25 cellular contexts compared by ENCODE assay signal in genomic region chr10:104480797-104481196, GRCh38.
"Had no signal": no experiment of that assay in that cellular context is flagged by ENCODE, and none has a peak within 500 bp of the region (broad histone marks: within the 10 kb centered on the region; RNA-seq: fewer than 3 reads in every experiment).

No MANE protein-coding gene starts in this region.

- H3K4me1 Mint-ChIP-seq: immature natural killer cell; mesothelial cell of epicardium; stimulated activated memory B cell treated with anti-CD40 and anti-IgM and Interleukin-4, amounts not matched to agents 10 μg/mL and 1 μg/mL and 100 μg/mL, for 72 hours had no signal

- H3K27me3 ChIP-seq: right atrium auricular region, right lobe of liver, tibial nerve, uterus had no signal

- H3K36me3 ChIP-seq: left ventricle myocardium inferior, right atrium auricular region, right lobe of liver, tibial nerve, uterus had no signal

- H3K4me2 ChIP-seq: smooth muscle cell had no signal

- H3K9me3 Mint-ChIP-seq: immature natural killer cell; memory B cell; mesothelial cell of epicardium; naive thymus-derived CD4-positive, alpha-beta T cell; natural killer cell treated with Interleukin-12 subunit alpha and Interleukin-12 subunit beta and Interleukin-15 and Interleukin-18, amount 100 ng/mL, for 72 hours; stimulated activated memory B cell treated with anti-CD40 and anti-IgM and Interleukin-4, amounts not matched to agents 10 μg/mL and 1 μg/mL and 100 μg/mL, for 72 hours; stimulated activated naive CD8-positive, alpha-beta T cell treated with anti-CD3 and anti-CD28 coated beads, Interleukin-15, amount 100 ng/mL, for 72 hours; type B pancreatic cell had no signal

- H3K4me3 Mint-ChIP-seq: immature natural killer cell; memory B cell; mesothelial cell of epicardium; naive thymus-derived CD4-positive, alpha-beta T cell; natural killer cell treated with Interleukin-12 subunit alpha and Interleukin-12 subunit beta and Interleukin-15 and Interleukin-18, amount 100 ng/mL, for 72 hours; stimulated activated memory B cell treated with anti-CD40 and anti-IgM and Interleukin-4, amounts not matched to agents 10 μg/mL and 1 μg/mL and 100 μg/mL, for 72 hours; stimulated activated naive CD8-positive, alpha-beta T cell treated with anti-CD3 and anti-CD28 coated beads, Interleukin-15, amount 100 ng/mL, for 72 hours; type B pancreatic cell had no signal

- H3K27ac Mint-ChIP-seq: immature natural killer cell; memory B cell; mesothelial cell of epicardium; natural killer cell treated with Interleukin-12 subunit alpha and Interleukin-12 subunit beta and Interleukin-15 and Interleukin-18, amount 100 ng/mL, for 72 hours; progenitor cell of endocrine pancreas; stimulated activated memory B cell treated with anti-CD40 and anti-IgM and Interleukin-4, amounts not matched to agents 10 μg/mL and 1 μg/mL and 100 μg/mL, for 72 hours; type B pancreatic cell had no signal

- DNase-seq: hypothalamus; immature natural killer cell; kidney; left ventricle myocardium inferior; naive thymus-derived CD4-positive, alpha-beta T cell; nucleus accumbens; right lobe of liver; stimulated activated CD4-positive, alpha-beta T cell treated with anti-CD3 and anti-CD28 coated beads, Interleukin-1b, Interleukin-23, amount 100 ng/mL, for 48 hours; stimulated activated CD4-positive, alpha-beta T cell treated with anti-CD3 and anti-CD28 coated beads, Interleukin-2, amount 100 ng/mL, for 48 hours; stimulated activated CD4-positive, alpha-beta T cell treated with anti-CD3 and anti-CD28 coated beads, Interleukin-4, amount 100 ng/mL, for 4 hours; stimulated activated CD8-positive, alpha-beta memory T cell treated with anti-CD3 and anti-CD28 coated beads, Interleukin-4, amount 100 ng/mL, for 48 hours; stimulated activated naive CD4-positive, alpha-beta T cell treated with Interleukin-2 at 50 U/mL for 16 hours; stimulated activated naive CD8-positive, alpha-beta T cell treated with anti-CD3 and anti-CD28 coated beads, Interleukin-15, amount 100 ng/mL, for 72 hours; substantia nigra; uterus had no signal

- ATAC-seq: naive thymus-derived CD4-positive, alpha-beta T cell; right lobe of liver; stimulated activated memory B cell treated with anti-CD40 and anti-IgM and Interleukin-4, amounts not matched to agents 10 μg/mL and 1 μg/mL and 100 μg/mL, for 72 hours had no signal

- H3K4me3 ChIP-seq: left ventricle myocardium inferior, lung, right atrium auricular region, right lobe of liver, smooth muscle cell, tibial nerve, uterus had no signal

- H3K36me3 Mint-ChIP-seq: immature natural killer cell; memory B cell; mesothelial cell of epicardium; naive thymus-derived CD4-positive, alpha-beta T cell; natural killer cell treated with Interleukin-12 subunit alpha and Interleukin-12 subunit beta and Interleukin-15 and Interleukin-18, amount 100 ng/mL, for 72 hours; stimulated activated memory B cell treated with anti-CD40 and anti-IgM and Interleukin-4, amounts not matched to agents 10 μg/mL and 1 μg/mL and 100 μg/mL, for 72 hours; type B pancreatic cell had no signal

- H3K9me3 ChIP-seq: left ventricle myocardium inferior, right atrium auricular region, right lobe of liver, tibial nerve, uterus had no signal

- H3K27ac ChIP-seq: left ventricle myocardium inferior, right atrium auricular region, right lobe of liver, uterus had no signal

- H3K4me1 ChIP-seq: left ventricle myocardium inferior, right lobe of liver, uterus had no signal
